Comparison of ENCODE assay signal across 24 cellular contexts in genomic region chrX:48892896-48893295, GRCh38. TPM values are rescaled to one million over a fixed set of nuclear protein-coding genes. Genes with fewer than 3 reads are reported as not detected.
DNase-seq lines count a peak whose midpoint lies in the region; ATAC-seq, FAIRE-seq and TF ChIP-seq lines count a peak whose summit lies in the region.
"Had no signal": no experiment of that assay in that cellular context is flagged by ENCODE, and none has a peak within 500 bp of the region (broad histone marks: within the 10 kb centered on the region; RNA-seq: fewer than 3 reads in every experiment).

No MANE protein-coding gene starts in this region.

- H3K27ac Mint-ChIP-seq in activated T-cell treated with anti-CD3 and anti-CD28 coated beads, Interleukin-2, amount 50 U/mL, for 72 hours, result peak overlapping the region; percentile 16
- no peak overlapping the region for H3K27ac Mint-ChIP-seq in activated T-helper 2 cell treated with anti-CD3 and anti-CD28 coated beads, Interferon-gamma antibody, Interleukin-2, Interleukin-4, amounts not matched to agents 10 μg/mL and 5 μg/mL and 100 μg/mL, durations not matched to agents 14 hours and 24 hours and 36 hours
- no peak overlapping the region for H3K27ac Mint-ChIP-seq in MCF 10A (ENCODE audit: low read depth, unreplicated experiment)
- H3K27ac Mint-ChIP-seq: B cell, H9, HFFc6 had no signal

- POLR2A ChIA-PET in GM10248 (lab: Yijun Ruan, JAX), result interaction anchor here (0.5 kb wide), 1 partner anchor 177 kb away, joined by 6 read pairs; no protein-coding TSS in a partner anchor
- POLR2A ChIA-PET in MCF 10A (lab: Yijun Ruan, JAX), result interaction anchor here (0.8 kb wide), 1 partner anchor 354 kb away, joined by 3 read pairs; the partner anchor contains the start of gene TBC1D25

- H3K4me1 Mint-ChIP-seq in activated T-cell treated with anti-CD3 and anti-CD28 coated beads, Interleukin-2, amount 50 U/mL, for 72 hours (ENCODE audit: low read depth), result peaks cover 35% of the 10 kb centered on the region
- H3K4me1 Mint-ChIP-seq in activated T-helper 2 cell treated with anti-CD3 and anti-CD28 coated beads, Interferon-gamma antibody, Interleukin-2, Interleukin-4, amounts not matched to agents 10 μg/mL and 5 μg/mL and 100 μg/mL, durations not matched to agents 14 hours and 24 hours and 36 hours (ENCODE audit: low read depth), result peaks cover 22% of the 10 kb centered on the region
- peaks cover 7% of the 10 kb centered on the region for H3K4me1 Mint-ChIP-seq in MCF 10A (ENCODE audit: insufficient read depth, unreplicated experiment)

- FAIRE-seq in kidney (lab: Jason Lieb, UNC), result no peak
- FAIRE-seq: A549, GM12891, K562 had no signal

- no peak overlapping the region for H2AFZ ChIP-seq in osteoblast (ENCODE audit: low read length)

- H3K79me2 ChIP-seq in osteoblast (ENCODE audit: insufficient read depth, low read length), result peaks cover 20% of the 10 kb centered on the region

- H3K9ac ChIP-seq in kidney (ENCODE audit: low read length in 2 of 2), result no peak overlapping the region

- no TSS peak for BruUV-seq in MCF 10A (replicated peaks; lab: Mats Ljungman, UMichigan)

- no peak for DNase-seq in activated T-cell treated with anti-CD3 and anti-CD28 coated beads, Interleukin-2, amount 50 U/mL, for 72 hours
- no peak for DNase-seq in activated T-cell treated with anti-CD3 and anti-CD28 coated beads, Interleukin-2, amount 50 U/mL, for 48 hours
- DNase-seq in H7 (peak; percentile 13), kidney (peak; percentile 51), osteoblast (ENCODE audit: insufficient read length, low spot score, missing footprints) (peak; percentile 42), GM10248 (ENCODE audit: extremely low spot score) (no peak), MCF 10A (ENCODE audit: unreplicated experiment) (no peak)
- no peak for DNase-seq in activated T-helper 2 cell treated with anti-CD3 and anti-CD28 coated beads, Interferon-gamma antibody, Interleukin-2, Interleukin-4, amounts not matched to agents 10 μg/mL and 5 μg/mL and 100 μg/mL, durations not matched to agents 14 hours and 24 hours and 36 hours (ENCODE audit: low spot score)
- DNase-seq: Caco-2, DMS 273 treated with DMSO at 0.1 percent for 48 hours, DND-41, H9, HFFc6, NCI-H1092 treated with DMSO at 0.1 percent for 48 hours, NCI-H1694, NCI-H2081, NCI-H2171, NCI-H524 treated with DMSO at 0.1 percent for 48 hours, SHP77 had no signal

- ATAC-seq in activated T-cell treated with anti-CD3 and anti-CD28 coated beads, Interleukin-2, amount 50 U/mL, for 72 hours (replicated peaks in 1 of 2), result no peak
- ATAC-seq: A549, K562 had no signal

- peaks cover 20% of the 10 kb centered on the region for H3K27me3 Mint-ChIP-seq in activated T-cell treated with anti-CD3 and anti-CD28 coated beads, Interleukin-2, amount 50 U/mL, for 72 hours (ENCODE audit: low read depth)
- H3K27me3 Mint-ChIP-seq in activated T-helper 2 cell treated with anti-CD3 and anti-CD28 coated beads, Interferon-gamma antibody, Interleukin-2, Interleukin-4, amounts not matched to agents 10 μg/mL and 5 μg/mL and 100 μg/mL, durations not matched to agents 14 hours and 24 hours and 36 hours (ENCODE audit: low read depth), result no peaks in the 10 kb centered on the region
- H3K27me3 Mint-ChIP-seq in MCF 10A (ENCODE audit: insufficient read depth, unreplicated experiment), result no peaks in the 10 kb centered on the region
- H3K27me3 Mint-ChIP-seq: B cell had no signal

- H3K9me3 ChIP-seq in kidney (ENCODE audit: control insufficient read depth in 1 of 2, low read length in 2 of 2) (no peaks in the 10 kb centered on the region), osteoblast (ENCODE audit: low read depth, low read length) (no peaks in the 10 kb centered on the region)
- H3K9me3 ChIP-seq: A549, Caco-2 had no signal

- H3K36me3 Mint-ChIP-seq in activated T-cell treated with anti-CD3 and anti-CD28 coated beads, Interleukin-2, amount 50 U/mL, for 72 hours (ENCODE audit: insufficient read depth in 2 of 2), result peaks cover 1 to 3% of the 10 kb centered on the region in 2 donors
- H3K36me3 Mint-ChIP-seq in activated T-helper 2 cell treated with anti-CD3 and anti-CD28 coated beads, Interferon-gamma antibody, Interleukin-2, Interleukin-4, amounts not matched to agents 10 μg/mL and 5 μg/mL and 100 μg/mL, durations not matched to agents 14 hours and 24 hours and 36 hours (ENCODE audit: low read depth), result peaks cover 11% of the 10 kb centered on the region
- peaks cover 5% of the 10 kb centered on the region for H3K36me3 Mint-ChIP-seq in MCF 10A (ENCODE audit: insufficient read depth, unreplicated experiment)

- H3K9me3 Mint-ChIP-seq in activated T-cell treated with anti-CD3 and anti-CD28 coated beads, Interleukin-2, amount 50 U/mL, for 72 hours, result no peaks in the 10 kb centered on the region
- no peaks in the 10 kb centered on the region for H3K9me3 Mint-ChIP-seq in activated T-helper 2 cell treated with anti-CD3 and anti-CD28 coated beads, Interferon-gamma antibody, Interleukin-2, Interleukin-4, amounts not matched to agents 10 μg/mL and 5 μg/mL and 100 μg/mL, durations not matched to agents 14 hours and 24 hours and 36 hours
- peaks cover 21% of the 10 kb centered on the region for H3K9me3 Mint-ChIP-seq in MCF 10A (ENCODE audit: unreplicated experiment)
- H3K9me3 Mint-ChIP-seq: HFFc6 had no signal

- intact Hi-C loops in kidney (cut with DNase I), result no loop called here
- intact Hi-C loops in activated T-helper 2 cell treated with anti-CD3 and anti-CD28 coated beads, Interferon-gamma antibody, Interleukin-2, Interleukin-4, amounts not matched to agents 10 μg/mL and 5 μg/mL and 100 μg/mL, durations not matched to agents 14 hours and 24 hours and 36 hours (cut with micrococcal nuclease), result no loop called here
- intact Hi-C loops in MCF 10A (cut with micrococcal nuclease), result no loop called here

- peak overlapping the region; percentile 45 to 90 for H3K4me3 Mint-ChIP-seq in activated T-cell treated with anti-CD3 and anti-CD28 coated beads, Interleukin-2, amount 50 U/mL, for 72 hours
- no peak overlapping the region for H3K4me3 Mint-ChIP-seq in activated T-helper 2 cell treated with anti-CD3 and anti-CD28 coated beads, Interferon-gamma antibody, Interleukin-2, Interleukin-4, amounts not matched to agents 10 μg/mL and 5 μg/mL and 100 μg/mL, durations not matched to agents 14 hours and 24 hours and 36 hours (ENCODE audit: low read depth)
- H3K4me3 Mint-ChIP-seq in MCF 10A (ENCODE audit: unreplicated experiment), result no peak overlapping the region
- H3K4me3 Mint-ChIP-seq: B cell, CD14-positive monocyte, HFFc6 had no signal

- H3K4me1 ChIP-seq in kidney (ENCODE audit: control insufficient read depth in 1 of 2, insufficient read depth in 1 of 2, low read depth in 1 of 2, low read length in 2 of 2), result peaks cover 4 to 9% of the 10 kb centered on the region in 2 donors
- H3K4me1 ChIP-seq in osteoblast (ENCODE audit: insufficient read depth, low read length), result peaks cover 10% of the 10 kb centered on the region
- H3K4me1 ChIP-seq: Caco-2 had no signal

- H3K27me3 ChIP-seq in H7 (ENCODE audit: control insufficient read depth, insufficient read depth, low read length), result no peaks in the 10 kb centered on the region
- no peaks in the 10 kb centered on the region for H3K27me3 ChIP-seq in osteoblast (ENCODE audit: insufficient read depth, low read length)

- no peaks in the 10 kb centered on the region for H4K20me1 ChIP-seq in osteoblast (ENCODE audit: insufficient read depth, low read length)

- H3K27ac ChIP-seq in kidney (ENCODE audit: low read depth in 2 of 2, low read length in 2 of 2), result no peak overlapping the region
- H3K27ac ChIP-seq in osteoblast (ENCODE audit: low read depth, low read length), result no peak overlapping the region

- no peak for TF ChIP-seq CTCF in kidney (IDR thresholded peaks at IDR 0.05; ENCODE audit: borderline replicate concordance, extremely low read depth, insufficient read depth)
- TF ChIP-seq CTCF in osteoblast (IDR thresholded peaks at IDR 0.05; ENCODE audit: extremely low read depth, low read depth, low read length), result no peak
- no peak for TF ChIP-seq CTCF in GM10248 (IDR thresholded peaks at IDR 0.05; ENCODE audit: control extremely low read depth, extremely low read depth, low read depth, missing control alignments)
- no peak for TF ChIP-seq CTCF in MCF 10A (IDR thresholded peaks at IDR 0.05; ENCODE audit: unreplicated experiment)

- H3K4me3 ChIP-seq in H7 (ENCODE audit: insufficient read depth, low read depth, low read length), result no peak overlapping the region
- H3K4me3 ChIP-seq in kidney (ENCODE audit: low read length in 2 of 2), result no peak overlapping the region
- H3K4me3 ChIP-seq in osteoblast (ENCODE audit: insufficient read depth, low read length), result no peak overlapping the region
- H3K4me3 ChIP-seq: A549, K562 had no signal

- CTCF ChIA-PET in GM10248 (lab: Yijun Ruan, JAX), result interaction anchor here (0.6 to 2.8 kb wide), 3 partner anchors 11 to 53 kb away, joined by 3 to 14 read pairs (median 6); no protein-coding TSS in a partner anchor
- CTCF ChIA-PET in MCF 10A (lab: Yijun Ruan, JAX), result interaction anchor here (0.8 to 2.1 kb wide), 3 partner anchors 19 to 54 kb away, joined by 3 to 9 read pairs (median 4); no protein-coding TSS in a partner anchor

- no peak overlapping the region for H3K4me2 ChIP-seq in osteoblast (ENCODE audit: insufficient read depth, low read length)

- H3K36me3 ChIP-seq in H7 (replicated peaks; ENCODE audit: control insufficient read depth, insufficient read depth, low read length) (peaks cover 1% of the 10 kb centered on the region), kidney (ENCODE audit: control insufficient read depth in 1 of 2, insufficient read depth in 2 of 2, low read length in 2 of 2) (peaks cover 0 to 9% of the 10 kb centered on the region in 2 donors), osteoblast (ENCODE audit: insufficient read depth, low read length) (peaks cover 3% of the 10 kb centered on the region)

RNA-seq across cellular contexts. Expression of gene TIMM17B, which starts 4.7 kb away (rescaled TPM):
- 10 to 100 TPM; 73.6 to 90.1 TPM for total RNA-seq in activated T-cell treated with anti-CD3 and anti-CD28 coated beads, Interleukin-2, amount 50 U/mL, for 72 hours
- total RNA-seq in H7 (2014; rRNA removed; shearing (Covaris generic)), result 129 and 157 TPM in 2 replicates
- total RNA-seq in kidney, result 44.8 TPM
- 109 TPM for polyA plus RNA-seq in kidney (ENCODE audit: insufficient read depth, low read depth, low replicate concordance)
- 20.6 and 24.2 TPM in 2 replicates for total RNA-seq in osteoblast
- total RNA-seq in activated T-helper 2 cell treated with anti-CD3 and anti-CD28 coated beads, Interferon-gamma antibody, Interleukin-2, Interleukin-4, amounts not matched to agents 10 μg/mL and 5 μg/mL and 100 μg/mL, durations not matched to agents 14 hours and 24 hours and 36 hours, result 66.2 and 71.6 TPM in 2 replicates
- total RNA-seq in MCF 10A (2022), result 70.6 and 73.7 TPM in 2 replicates

RNA-seq across cellular contexts. Expression of gene PQBP1, which starts 4.8 kb away (rescaled TPM):
- 100 to 1,000 TPM; 114 to 125 TPM for total RNA-seq in activated T-cell treated with anti-CD3 and anti-CD28 coated beads, Interleukin-2, amount 50 U/mL, for 72 hours
- total RNA-seq in H7 (2014; rRNA removed; shearing (Covaris generic)), result 30.2 and 39.8 TPM in 2 replicates
- total RNA-seq in kidney (61.3 TPM), osteoblast (32.9 and 33.6 TPM in 2 replicates), MCF 10A (2022) (126 and 150 TPM in 2 replicates)
- polyA plus RNA-seq in kidney (ENCODE audit: insufficient read depth, low read depth, low replicate concordance), result 93.4 TPM
- 97.3 and 103 TPM in 2 replicates for total RNA-seq in activated T-helper 2 cell treated with anti-CD3 and anti-CD28 coated beads, Interferon-gamma antibody, Interleukin-2, Interleukin-4, amounts not matched to agents 10 μg/mL and 5 μg/mL and 100 μg/mL, durations not matched to agents 14 hours and 24 hours and 36 hours

RNA-seq across cellular contexts. Expression of gene SLC35A2, which starts 18.6 kb away (rescaled TPM):
- 10 to 100 TPM; 30.8 to 32.7 TPM for total RNA-seq in activated T-cell treated with anti-CD3 and anti-CD28 coated beads, Interleukin-2, amount 50 U/mL, for 72 hours
- 12.0 and 12.3 TPM in 2 replicates for total RNA-seq in H7 (2014; rRNA removed; shearing (Covaris generic))
- total RNA-seq in kidney (34.2 TPM), osteoblast (15.3 and 15.6 TPM in 2 replicates), MCF 10A (2022) (38.6 and 43.5 TPM in 2 replicates)
- 29.3 TPM for polyA plus RNA-seq in kidney (ENCODE audit: insufficient read depth, low read depth, low replicate concordance)
- total RNA-seq in activated T-helper 2 cell treated with anti-CD3 and anti-CD28 coated beads, Interferon-gamma antibody, Interleukin-2, Interleukin-4, amounts not matched to agents 10 μg/mL and 5 μg/mL and 100 μg/mL, durations not matched to agents 14 hours and 24 hours and 36 hours, result 18.3 and 21.9 TPM in 2 replicates

RNA-seq across cellular contexts. Expression of gene PIM2, which starts 25.9 kb away (rescaled TPM):
- total RNA-seq in activated T-cell treated with anti-CD3 and anti-CD28 coated beads, Interleukin-2, amount 50 U/mL, for 72 hours, result 100 to 1,000 TPM; 550 to 563 TPM
- total RNA-seq in H7 (2014; rRNA removed; shearing (Covaris generic)), result 161 and 207 TPM in 2 replicates
- total RNA-seq in kidney (29.6 TPM), osteoblast (4.3 and 4.7 TPM in 2 replicates), MCF 10A (2022) (8.0 and 9.2 TPM in 2 replicates)
- polyA plus RNA-seq in kidney (ENCODE audit: insufficient read depth, low read depth, low replicate concordance), result 8.7 TPM
- 313 and 315 TPM in 2 replicates for total RNA-seq in activated T-helper 2 cell treated with anti-CD3 and anti-CD28 coated beads, Interferon-gamma antibody, Interleukin-2, Interleukin-4, amounts not matched to agents 10 μg/mL and 5 μg/mL and 100 μg/mL, durations not matched to agents 14 hours and 24 hours and 36 hours

RNA-seq across cellular contexts. Expression of gene PCSK1N, which starts 57.5 kb away (rescaled TPM):
- total RNA-seq in activated T-cell treated with anti-CD3 and anti-CD28 coated beads, Interleukin-2, amount 50 U/mL, for 72 hours, result 1 to 10 TPM; 1.9 to 2.8 TPM
- 0.59 and 1.6 TPM in 2 replicates for total RNA-seq in H7 (2014; rRNA removed; shearing (Covaris generic))
- total RNA-seq in kidney (131 TPM), osteoblast (not detected in 2 replicates), MCF 10A (2022) (5.0 and 6.3 TPM in 2 replicates)
- polyA plus RNA-seq in kidney (ENCODE audit: insufficient read depth, low read depth, low replicate concordance), result 331 TPM
- total RNA-seq in activated T-helper 2 cell treated with anti-CD3 and anti-CD28 coated beads, Interferon-gamma antibody, Interleukin-2, Interleukin-4, amounts not matched to agents 10 μg/mL and 5 μg/mL and 100 μg/mL, durations not matched to agents 14 hours and 24 hours and 36 hours, result 0.18 and 0.23 TPM in 2 replicates
- total RNA-seq: B cell, HFFc6 had no signal
- polyA plus RNA-seq: CD14-positive monocyte had no signal

Comparison
In these comparisons a context has a peak if more than half of its experiments do, and no peak if none do; other contexts are left out.
1. DNase-seq: peak in H7 (single experiment), kidney (single experiment) and osteoblast (single experiment); none in activated T-cell treated with anti-CD3 and anti-CD28 coated beads, Interleukin-2, amount 50 U/mL, for 72 hours (0 of 2), activated T-cell treated with anti-CD3 and anti-CD28 coated beads, Interleukin-2, amount 50 U/mL, for 48 hours (0 of 2), activated T-helper 2 cell treated with anti-CD3 and anti-CD28 coated beads, Interferon-gamma antibody, Interleukin-2, Interleukin-4, amounts not matched to agents 10 μg/mL and 5 μg/mL and 100 μg/mL, durations not matched to agents 14 hours and 24 hours and 36 hours (single experiment), GM10248 (single experiment) and MCF 10A (single experiment).
2. H3K4me3 Mint-ChIP-seq: peak in activated T-cell treated with anti-CD3 and anti-CD28 coated beads, Interleukin-2, amount 50 U/mL, for 72 hours (2 of 2); none in activated T-helper 2 cell treated with anti-CD3 and anti-CD28 coated beads, Interferon-gamma antibody, Interleukin-2, Interleukin-4, amounts not matched to agents 10 μg/mL and 5 μg/mL and 100 μg/mL, durations not matched to agents 14 hours and 24 hours and 36 hours (single experiment) and MCF 10A (single experiment).